Comparison of ENCODE assay signal across 9 cellular contexts in genomic region chr7:29564455-29565185, GRCh38. TPM values are rescaled to one million over a fixed set of nuclear protein-coding genes. Genes with fewer than 3 reads are reported as not detected.
DNase-seq lines count a peak whose midpoint lies in the region; ATAC-seq and TF ChIP-seq lines count a peak whose summit lies in the region.
"Had no signal": no experiment of that assay in that cellular context is flagged by ENCODE, and none has a peak within 500 bp of the region (broad histone marks: within the 10 kb centered on the region; RNA-seq: fewer than 3 reads in every experiment).

No MANE protein-coding gene starts in this region.

- H3K4me3 ChIP-seq in KMS-11 (IDR thresholded peaks at IDR 0.05; ENCODE audit: insufficient read depth, low read depth, low read length): no peak overlapping the region
- peak overlapping the region; percentile 36 to 54 for H3K4me3 ChIP-seq in right atrium auricular region

- peak overlapping the region; percentile 71; the same call in 1 of the 2 replicates for H3K9ac ChIP-seq in KMS-11

- TF ChIP-seq CTCF in KMS-11 (conservative IDR thresholded peaks at IDR 0.05; ENCODE audit: low read depth, low read length): no peak
- TF ChIP-seq CTCF in right atrium auricular region (IDR thresholded peaks at IDR 0.05): no peak

- peak overlapping the region; percentile 78 for H3K4me2 ChIP-seq in KMS-11

- peak; percentile 71 for DNase-seq in DMS53 treated with DMSO at 0.1 percent for 48 hours (lab: John Stamatoyannopoulos, UW; ENCODE audit: unreplicated experiment)
- peak; percentile 63 for DNase-seq in amniotic epithelial cell (ENCODE audit: low read depth)
- DNase-seq in right atrium auricular region (ENCODE audit: low spot score): peak; percentile 71
- DNase-seq in pons (ENCODE audit: low spot score): peak; percentile 22
- DNase-seq in GOT3 (lab: John Stamatoyannopoulos, UW): no peak
- no peak for DNase-seq in stimulated activated CD4-positive, alpha-beta T cell treated with anti-CD3 and anti-CD28 coated beads, Interleukin-1b, Interleukin-23, amount 100 ng/mL, for 48 hours

- H3K36me3 ChIP-seq in KMS-11 (ENCODE audit: insufficient read depth): no peaks in the 10 kb centered on the region
- no peaks in the 10 kb centered on the region for H3K36me3 ChIP-seq in right atrium auricular region

- no peaks in the 10 kb centered on the region for H3K27me3 ChIP-seq in KMS-11 (ENCODE audit: insufficient read depth, low read depth)
- peaks cover 3 to 10% of the 10 kb centered on the region in 2 donors for H3K27me3 ChIP-seq in right atrium auricular region

- H3K9me3 ChIP-seq in right atrium auricular region: no peaks in the 10 kb centered on the region

- H4K20me1 ChIP-seq in KMS-11 (ENCODE audit: insufficient read depth): no peaks in the 10 kb centered on the region

- H3K79me2 ChIP-seq in KMS-11 (ENCODE audit: insufficient read depth, low read depth): no peaks in the 10 kb centered on the region

- H2AFZ ChIP-seq in KMS-11 (ENCODE audit: low read depth): peak overlapping the region; percentile 67

- peaks cover 35% of the 10 kb centered on the region for H3K4me1 ChIP-seq in KMS-11 (ENCODE audit: low read depth, poor library complexity, severe bottlenecking)
- H3K4me1 ChIP-seq in right atrium auricular region: peaks cover 0 to 35% of the 10 kb centered on the region in 2 donors

- H3K27ac ChIP-seq in KMS-11 (peak overlapping the region; percentile 75), right atrium auricular region (peak overlapping the region; percentile 5 to 32)
- H3K27ac ChIP-seq: VCaP had no signal

- ATAC-seq in GM21576 (IDR thresholded peaks at IDR 0.05; ENCODE audit: unreplicated experiment): no peak

RNA-seq across cellular contexts. Expression of gene PRR15, which starts 1.0 kb away (rescaled TPM):
- 10 to 100 TPM in 1 of 2 donors, 1 to 10 TPM in 1; 4.2 to 26.3 TPM for total RNA-seq in right atrium auricular region

Comparison
In these comparisons a context has a peak if more than half of its experiments do, and no peak if none do; other contexts are left out.
1. DNase-seq: peak in DMS53 treated with DMSO at 0.1 percent for 48 hours (single experiment), amniotic epithelial cell (single experiment), right atrium auricular region (single experiment) and pons (single experiment); none in GOT3 (single experiment) and stimulated activated CD4-positive, alpha-beta T cell treated with anti-CD3 and anti-CD28 coated beads, Interleukin-1b, Interleukin-23, amount 100 ng/mL, for 48 hours (single experiment).